Comparison of ENCODE assay signal across 16 cellular contexts in genomic region chr17:47117386-47117785, GRCh38.
A peak's percentile ranks its signal among the peaks of the same experiment; 100 is the strongest.
DNase-seq lines count a peak whose midpoint lies in the region; TF ChIP-seq lines count a peak whose summit lies in the region.
"Had no signal": no experiment of that assay in that cellular context is flagged by ENCODE, and none has a peak within 500 bp of the region (broad histone marks: within the 10 kb centered on the region; RNA-seq: fewer than 3 reads in every experiment).

No MANE protein-coding gene starts in this region.

- no peaks in the 10 kb centered on the region for H3K27me3 ChIP-seq in cardiac muscle cell
- no peaks in the 10 kb centered on the region for H3K27me3 ChIP-seq in esophagus muscularis mucosa
- H3K27me3 ChIP-seq: SJCRH30 had no signal

- no peaks in the 10 kb centered on the region for H3K4me1 ChIP-seq in cardiac muscle cell (ENCODE audit: low read depth)
- no peaks in the 10 kb centered on the region for H3K4me1 ChIP-seq in esophagus muscularis mucosa
- H3K4me1 ChIP-seq: SJCRH30 had no signal

- H3K27ac ChIP-seq in cardiac muscle cell (peak overlapping the region; percentile 43), esophagus muscularis mucosa (replicated peaks in 1 of 4) (no peak overlapping the region)
- H3K27ac ChIP-seq: SJCRH30 had no signal

- no peak for TF ChIP-seq POLR2A in esophagus muscularis mucosa (IDR thresholded peaks at IDR 0.05; ENCODE audit: low read depth)

- 82% methylated on average over 3 of the region's 3 CpGs for WGBS in esophagus muscularis mucosa

- H3K4me3 ChIP-seq in cardiac muscle cell (no peak overlapping the region), esophagus muscularis mucosa (no peak overlapping the region)
- H3K4me3 ChIP-seq: SJCRH30 had no signal

- H3K27ac Mint-ChIP-seq in neural crest cell (ENCODE audit: unreplicated experiment) = peak overlapping the region; percentile 43

- no peaks in the 10 kb centered on the region for H3K9me3 ChIP-seq in cardiac muscle cell (ENCODE audit: low read depth)
- H3K9me3 ChIP-seq in esophagus muscularis mucosa = no peaks in the 10 kb centered on the region
- H3K9me3 ChIP-seq: SJCRH30 had no signal

- no peak for DNase-seq in cardiac muscle cell (ENCODE audit: low read depth in 1 of 2, low spot score in 1 of 2)
- no peak for DNase-seq in cardiac septum (ENCODE audit: low spot score)
- DNase-seq in foreskin melanocyte = peak; percentile 42
- no peak for DNase-seq in neural crest cell (ENCODE audit: low read depth, low spot score)
- no peak for DNase-seq in stimulated activated CD4-positive, alpha-beta T cell treated with anti-CD3 and anti-CD28 coated beads, Interleukin-2, amount 100 ng/mL, for 48 hours
- no peak for DNase-seq in activated CD8-positive, alpha-beta memory T cell treated with anti-CD3 and anti-CD28 coated beads, Interleukin-2, amount 50 U/mL, for 48 hours
- no peak for DNase-seq in esophagus muscularis mucosa (ENCODE audit: extremely low spot score)
- DNase-seq: DMS153, NCI-H1048, NCI-H1417, NCI-H1694, NCI-H2029 treated with DMSO at 0.1 percent for 48 hours, NCI-H2227 treated with DMSO at 0.1 percent for 48 hours, NCI-H510A, NCI-H774, SJCRH30 had no signal

- peaks cover 13% of the 10 kb centered on the region for H3K36me3 Mint-ChIP-seq in neural crest cell (ENCODE audit: low read depth)

- H3K4me1 Mint-ChIP-seq in neural crest cell = peaks cover 15% of the 10 kb centered on the region

- intact Hi-C loops in cardiac septum (cut with DNase I) = no loop called here
- intact Hi-C loops in esophagus muscularis mucosa (cut with DNase I) = no loop called here

- H3K36me3 ChIP-seq in cardiac muscle cell (peaks cover 35% of the 10 kb centered on the region), esophagus muscularis mucosa (peaks cover 0 to 41% (median 26%) of the 10 kb centered on the region in 4 donors)

- H3K27me3 Mint-ChIP-seq in neural crest cell (ENCODE audit: low read depth) = no peaks in the 10 kb centered on the region

- TF ChIP-seq CTCF in cardiac muscle cell (IDR thresholded peaks at IDR 0.05; ENCODE audit: low read depth, low read length) = no peak
- TF ChIP-seq CTCF in neural crest cell (conservative IDR thresholded peaks at IDR 0.05) = no peak
- no peak for TF ChIP-seq CTCF in esophagus muscularis mucosa (IDR thresholded peaks at IDR 0.05)

- no peaks in the 10 kb centered on the region for H3K9me3 Mint-ChIP-seq in neural crest cell

- no peak for TF ChIP-seq EP300 in esophagus muscularis mucosa (IDR thresholded peaks at IDR 0.05)

- H3K4me3 Mint-ChIP-seq in neural crest cell = no peak overlapping the region
